18 cellular contexts compared by ENCODE assay signal in genomic region chr1:87880747-87881133, GRCh38.
DNase-seq lines count a peak whose midpoint lies in the region; ATAC-seq and TF ChIP-seq lines count a peak whose summit lies in the region.
"Had no signal": no experiment of that assay in that cellular context is flagged by ENCODE, and none has a peak within 500 bp of the region (broad histone marks: within the 10 kb centered on the region; RNA-seq: fewer than 3 reads in every experiment).

No MANE protein-coding gene starts in this region.

- no peak overlapping the region for H3K27ac Mint-ChIP-seq in progenitor cell of endocrine pancreas
- H3K27ac Mint-ChIP-seq: CD4-positive, CD25-positive, alpha-beta regulatory T cell had no signal

- H3K4me1 Mint-ChIP-seq in progenitor cell of endocrine pancreas (ENCODE audit: low read depth): no peaks in the 10 kb centered on the region
- H3K4me1 Mint-ChIP-seq: CD4-positive, CD25-positive, alpha-beta regulatory T cell had no signal

- H3K27ac ChIP-seq in ACC112 (ENCODE audit: low read depth, low read length) (peak overlapping the region; percentile 44), foreskin keratinocyte (no peak overlapping the region)
- H3K27ac ChIP-seq: A549 had no signal

- H2AFZ ChIP-seq in ACC112 (ENCODE audit: low read length, unreplicated experiment): peak overlapping the region; percentile 54

- no peaks in the 10 kb centered on the region for H3K36me3 Mint-ChIP-seq in progenitor cell of endocrine pancreas (ENCODE audit: insufficient read depth)
- H3K36me3 Mint-ChIP-seq: CD4-positive, CD25-positive, alpha-beta regulatory T cell had no signal

- H3K9me3 Mint-ChIP-seq in progenitor cell of endocrine pancreas (ENCODE audit: low read depth): no peaks in the 10 kb centered on the region

- no peaks in the 10 kb centered on the region for H3K27me3 ChIP-seq in ACC112 (ENCODE audit: insufficient read depth, low read length)
- no peaks in the 10 kb centered on the region for H3K27me3 ChIP-seq in foreskin keratinocyte

- no peaks in the 10 kb centered on the region for H3K79me2 ChIP-seq in ACC112 (ENCODE audit: control insufficient read depth, insufficient read depth, low read length, unreplicated experiment)

- H3K4me3 ChIP-seq in ACC112 (ENCODE audit: low read depth, low read length) (no peak overlapping the region), cardiac fibroblast (replicated peaks in 1 of 2; ENCODE audit: low read depth in 2 of 2, low read length in 2 of 2) (no peak overlapping the region)
- H3K4me3 ChIP-seq: A549, HAP-1, K562 had no signal

- H3K36me3 ChIP-seq in ACC112 (ENCODE audit: insufficient read depth, low read length): no peaks in the 10 kb centered on the region
- H3K36me3 ChIP-seq: HAP-1 had no signal

- H3K4me3 Mint-ChIP-seq in progenitor cell of endocrine pancreas (ENCODE audit: low read depth): no peak overlapping the region
- H3K4me3 Mint-ChIP-seq: CD4-positive, CD25-positive, alpha-beta regulatory T cell had no signal

- H3K27me3 Mint-ChIP-seq in progenitor cell of endocrine pancreas: peaks cover 3% of the 10 kb centered on the region
- H3K27me3 Mint-ChIP-seq: CD4-positive, CD25-positive, alpha-beta regulatory T cell had no signal

- H3K4me1 ChIP-seq in ACC112 (ENCODE audit: control insufficient read depth, insufficient read depth, low read length, unreplicated experiment): peaks cover 19% of the 10 kb centered on the region
- no peaks in the 10 kb centered on the region for H3K4me1 ChIP-seq in foreskin keratinocyte
- H3K4me1 ChIP-seq: A549, HAP-1 had no signal

- no peak for TF ChIP-seq CTCF in cardiac fibroblast (IDR thresholded peaks at IDR 0.05; ENCODE audit: low read depth, low read length)
- TF ChIP-seq CTCF in foreskin keratinocyte (conservative IDR thresholded peaks at IDR 0.05): no peak
- TF ChIP-seq CTCF in progenitor cell of endocrine pancreas (IDR thresholded peaks at IDR 0.05; ENCODE audit: unreplicated experiment): no peak

- DNase-seq in GM04503 (ENCODE audit: low read depth) (peak; percentile 45), cardiac fibroblast (ENCODE audit: low read depth in 2 of 2) (peak; percentile 24), foreskin melanocyte (peak; percentile 48), foreskin keratinocyte (no peak), progenitor cell of endocrine pancreas (ENCODE audit: low spot score, unreplicated experiment) (no peak), NCI-H748 treated with DMSO at 0.1 percent for 48 hours (lab: John Stamatoyannopoulos, UW) (no peak)
- DNase-seq: Caco-2; CD4-positive, CD25-positive, alpha-beta regulatory T cell; DMS153; NCI-H1436 treated with DMSO at 0.1 percent for 48 hours; NCI-H2029 treated with DMSO at 0.1 percent for 48 hours; NCI-H510A treated with DMSO at 0.1 percent for 48 hours; SHP77 treated with DMSO at 0.1 percent for 48 hours had no signal

- ATAC-seq in HG03378 (IDR thresholded peaks at IDR 0.05; ENCODE audit: unreplicated experiment) (no peak), foreskin keratinocyte (no peak)
- ATAC-seq: A549, K562 had no signal

Comparison
In these comparisons a context has a peak if more than half of its experiments do, and no peak if none do; other contexts are left out.
1. DNase-seq: peak in GM04503 (single experiment), cardiac fibroblast (2 of 2) and foreskin melanocyte (single experiment); none in foreskin keratinocyte (0 of 2), progenitor cell of endocrine pancreas (single experiment) and NCI-H748 treated with DMSO at 0.1 percent for 48 hours (single experiment).